In the genomic region with DNA sequence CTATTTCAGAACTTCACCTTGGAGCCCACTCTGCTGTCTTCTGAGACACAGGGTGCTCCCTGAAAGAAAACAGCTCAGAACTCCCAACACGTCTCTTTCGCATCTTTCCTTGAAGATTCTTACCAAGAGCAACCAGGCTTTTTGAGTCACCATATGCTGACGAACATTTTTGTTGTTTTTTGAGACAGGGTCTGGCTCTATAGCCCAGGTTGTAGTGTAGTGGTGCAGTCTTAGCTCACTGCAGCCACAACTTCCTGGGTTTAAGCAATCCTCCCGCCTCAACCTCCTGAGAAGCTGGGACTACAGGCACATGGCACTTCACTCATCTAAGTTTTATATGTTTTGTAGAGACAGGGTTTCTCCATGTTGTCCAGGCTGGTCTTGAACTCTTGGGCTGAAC, we compare ENCODE assay signal across 1 cellular context.
A peak's percentile ranks its signal among the peaks of the same experiment; 100 is the strongest.
TF ChIP-seq lines count a peak whose summit lies in the region.

No MANE protein-coding gene starts in this region.

TF ChIP-seq in K562, 482 proteins besides CTCF, POLR2A, EP300 and RAD21 (continued from another document):
- TF ChIP-seq, protein P1, sequence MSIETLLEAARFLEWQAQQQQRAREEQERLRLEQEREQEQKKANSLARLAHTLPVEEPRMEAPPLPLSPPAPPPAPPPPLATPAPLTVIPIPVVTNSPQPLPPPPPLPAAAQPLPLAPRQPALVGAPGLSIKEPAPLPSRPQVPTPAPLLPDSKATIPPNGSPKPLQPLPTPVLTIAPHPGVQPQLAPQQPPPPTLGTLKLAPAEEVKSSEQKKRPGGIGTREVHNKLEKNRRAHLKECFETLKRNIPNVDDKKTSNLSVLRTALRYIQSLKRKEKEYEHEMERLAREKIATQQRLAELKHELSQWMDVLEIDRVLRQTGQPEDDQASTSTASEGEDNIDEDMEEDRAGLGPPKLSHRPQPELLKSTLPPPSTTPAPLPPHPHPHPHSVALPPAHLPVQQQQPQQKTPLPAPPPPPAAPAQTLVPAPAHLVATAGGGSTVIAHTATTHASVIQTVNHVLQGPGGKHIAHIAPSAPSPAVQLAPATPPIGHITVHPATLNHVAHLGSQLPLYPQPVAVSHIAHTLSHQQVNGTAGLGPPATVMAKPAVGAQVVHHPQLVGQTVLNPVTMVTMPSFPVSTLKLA (conservative IDR thresholded peaks at IDR 0.05): no peak
- no peak for TF ChIP-seq ZNF133 (CRISPR knock-in tag; IDR thresholded peaks at IDR 0.05)
- TF ChIP-seq BMI1 (IDR thresholded peaks at IDR 0.05; ENCODE audit: low read length): no peak
- TF ChIP-seq POU5F1 (IDR thresholded peaks at IDR 0.05; ENCODE audit: borderline replicate concordance, low read depth, low read length, partially characterized antibody): no peak
- TF ChIP-seq, protein P2, sequence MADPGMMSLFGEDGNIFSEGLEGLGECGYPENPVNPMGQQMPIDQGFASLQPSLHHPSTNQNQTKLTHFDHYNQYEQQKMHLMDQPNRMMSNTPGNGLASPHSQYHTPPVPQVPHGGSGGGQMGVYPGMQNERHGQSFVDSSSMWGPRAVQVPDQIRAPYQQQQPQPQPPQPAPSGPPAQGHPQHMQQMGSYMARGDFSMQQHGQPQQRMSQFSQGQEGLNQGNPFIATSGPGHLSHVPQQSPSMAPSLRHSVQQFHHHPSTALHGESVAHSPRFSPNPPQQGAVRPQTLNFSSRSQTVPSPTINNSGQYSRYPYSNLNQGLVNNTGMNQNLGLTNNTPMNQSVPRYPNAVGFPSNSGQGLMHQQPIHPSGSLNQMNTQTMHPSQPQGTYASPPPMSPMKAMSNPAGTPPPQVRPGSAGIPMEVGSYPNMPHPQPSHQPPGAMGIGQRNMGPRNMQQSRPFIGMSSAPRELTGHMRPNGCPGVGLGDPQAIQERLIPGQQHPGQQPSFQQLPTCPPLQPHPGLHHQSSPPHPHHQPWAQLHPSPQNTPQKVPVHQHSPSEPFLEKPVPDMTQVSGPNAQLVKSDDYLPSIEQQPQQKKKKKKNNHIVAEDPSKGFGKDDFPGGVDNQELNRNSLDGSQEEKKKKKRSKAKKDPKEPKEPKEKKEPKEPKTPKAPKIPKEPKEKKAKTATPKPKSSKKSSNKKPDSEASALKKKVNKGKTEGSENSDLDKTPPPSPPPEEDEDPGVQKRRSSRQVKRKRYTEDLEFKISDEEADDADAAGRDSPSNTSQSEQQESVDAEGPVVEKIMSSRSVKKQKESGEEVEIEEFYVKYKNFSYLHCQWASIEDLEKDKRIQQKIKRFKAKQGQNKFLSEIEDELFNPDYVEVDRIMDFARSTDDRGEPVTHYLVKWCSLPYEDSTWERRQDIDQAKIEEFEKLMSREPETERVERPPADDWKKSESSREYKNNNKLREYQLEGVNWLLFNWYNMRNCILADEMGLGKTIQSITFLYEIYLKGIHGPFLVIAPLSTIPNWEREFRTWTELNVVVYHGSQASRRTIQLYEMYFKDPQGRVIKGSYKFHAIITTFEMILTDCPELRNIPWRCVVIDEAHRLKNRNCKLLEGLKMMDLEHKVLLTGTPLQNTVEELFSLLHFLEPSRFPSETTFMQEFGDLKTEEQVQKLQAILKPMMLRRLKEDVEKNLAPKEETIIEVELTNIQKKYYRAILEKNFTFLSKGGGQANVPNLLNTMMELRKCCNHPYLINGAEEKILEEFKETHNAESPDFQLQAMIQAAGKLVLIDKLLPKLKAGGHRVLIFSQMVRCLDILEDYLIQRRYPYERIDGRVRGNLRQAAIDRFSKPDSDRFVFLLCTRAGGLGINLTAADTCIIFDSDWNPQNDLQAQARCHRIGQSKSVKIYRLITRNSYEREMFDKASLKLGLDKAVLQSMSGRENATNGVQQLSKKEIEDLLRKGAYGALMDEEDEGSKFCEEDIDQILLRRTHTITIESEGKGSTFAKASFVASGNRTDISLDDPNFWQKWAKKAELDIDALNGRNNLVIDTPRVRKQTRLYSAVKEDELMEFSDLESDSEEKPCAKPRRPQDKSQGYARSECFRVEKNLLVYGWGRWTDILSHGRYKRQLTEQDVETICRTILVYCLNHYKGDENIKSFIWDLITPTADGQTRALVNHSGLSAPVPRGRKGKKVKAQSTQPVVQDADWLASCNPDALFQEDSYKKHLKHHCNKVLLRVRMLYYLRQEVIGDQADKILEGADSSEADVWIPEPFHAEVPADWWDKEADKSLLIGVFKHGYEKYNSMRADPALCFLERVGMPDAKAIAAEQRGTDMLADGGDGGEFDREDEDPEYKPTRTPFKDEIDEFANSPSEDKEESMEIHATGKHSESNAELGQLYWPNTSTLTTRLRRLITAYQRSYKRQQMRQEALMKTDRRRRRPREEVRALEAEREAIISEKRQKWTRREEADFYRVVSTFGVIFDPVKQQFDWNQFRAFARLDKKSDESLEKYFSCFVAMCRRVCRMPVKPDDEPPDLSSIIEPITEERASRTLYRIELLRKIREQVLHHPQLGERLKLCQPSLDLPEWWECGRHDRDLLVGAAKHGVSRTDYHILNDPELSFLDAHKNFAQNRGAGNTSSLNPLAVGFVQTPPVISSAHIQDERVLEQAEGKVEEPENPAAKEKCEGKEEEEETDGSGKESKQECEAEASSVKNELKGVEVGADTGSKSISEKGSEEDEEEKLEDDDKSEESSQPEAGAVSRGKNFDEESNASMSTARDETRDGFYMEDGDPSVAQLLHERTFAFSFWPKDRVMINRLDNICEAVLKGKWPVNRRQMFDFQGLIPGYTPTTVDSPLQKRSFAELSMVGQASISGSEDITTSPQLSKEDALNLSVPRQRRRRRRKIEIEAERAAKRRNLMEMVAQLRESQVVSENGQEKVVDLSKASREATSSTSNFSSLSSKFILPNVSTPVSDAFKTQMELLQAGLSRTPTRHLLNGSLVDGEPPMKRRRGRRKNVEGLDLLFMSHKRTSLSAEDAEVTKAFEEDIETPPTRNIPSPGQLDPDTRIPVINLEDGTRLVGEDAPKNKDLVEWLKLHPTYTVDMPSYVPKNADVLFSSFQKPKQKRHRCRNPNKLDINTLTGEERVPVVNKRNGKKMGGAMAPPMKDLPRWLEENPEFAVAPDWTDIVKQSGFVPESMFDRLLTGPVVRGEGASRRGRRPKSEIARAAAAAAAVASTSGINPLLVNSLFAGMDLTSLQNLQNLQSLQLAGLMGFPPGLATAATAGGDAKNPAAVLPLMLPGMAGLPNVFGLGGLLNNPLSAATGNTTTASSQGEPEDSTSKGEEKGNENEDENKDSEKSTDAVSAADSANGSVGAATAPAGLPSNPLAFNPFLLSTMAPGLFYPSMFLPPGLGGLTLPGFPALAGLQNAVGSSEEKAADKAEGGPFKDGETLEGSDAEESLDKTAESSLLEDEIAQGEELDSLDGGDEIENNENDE (IDR thresholded peaks at IDR 0.05; ENCODE audit: low read depth, low read length): no peak
- no peak for TF ChIP-seq HMG20A (CRISPR knock-in tag; conservative IDR thresholded peaks at IDR 0.05)
- TF ChIP-seq PML (IDR thresholded peaks at IDR 0.05; ENCODE audit: low read length): no peak
- TF ChIP-seq FOSL1 (tag; conservative IDR thresholded peaks at IDR 0.05): 0 out of 2 replicates have a peak, but pooled peaks have one; percentile 6
- TF ChIP-seq, protein P3, sequence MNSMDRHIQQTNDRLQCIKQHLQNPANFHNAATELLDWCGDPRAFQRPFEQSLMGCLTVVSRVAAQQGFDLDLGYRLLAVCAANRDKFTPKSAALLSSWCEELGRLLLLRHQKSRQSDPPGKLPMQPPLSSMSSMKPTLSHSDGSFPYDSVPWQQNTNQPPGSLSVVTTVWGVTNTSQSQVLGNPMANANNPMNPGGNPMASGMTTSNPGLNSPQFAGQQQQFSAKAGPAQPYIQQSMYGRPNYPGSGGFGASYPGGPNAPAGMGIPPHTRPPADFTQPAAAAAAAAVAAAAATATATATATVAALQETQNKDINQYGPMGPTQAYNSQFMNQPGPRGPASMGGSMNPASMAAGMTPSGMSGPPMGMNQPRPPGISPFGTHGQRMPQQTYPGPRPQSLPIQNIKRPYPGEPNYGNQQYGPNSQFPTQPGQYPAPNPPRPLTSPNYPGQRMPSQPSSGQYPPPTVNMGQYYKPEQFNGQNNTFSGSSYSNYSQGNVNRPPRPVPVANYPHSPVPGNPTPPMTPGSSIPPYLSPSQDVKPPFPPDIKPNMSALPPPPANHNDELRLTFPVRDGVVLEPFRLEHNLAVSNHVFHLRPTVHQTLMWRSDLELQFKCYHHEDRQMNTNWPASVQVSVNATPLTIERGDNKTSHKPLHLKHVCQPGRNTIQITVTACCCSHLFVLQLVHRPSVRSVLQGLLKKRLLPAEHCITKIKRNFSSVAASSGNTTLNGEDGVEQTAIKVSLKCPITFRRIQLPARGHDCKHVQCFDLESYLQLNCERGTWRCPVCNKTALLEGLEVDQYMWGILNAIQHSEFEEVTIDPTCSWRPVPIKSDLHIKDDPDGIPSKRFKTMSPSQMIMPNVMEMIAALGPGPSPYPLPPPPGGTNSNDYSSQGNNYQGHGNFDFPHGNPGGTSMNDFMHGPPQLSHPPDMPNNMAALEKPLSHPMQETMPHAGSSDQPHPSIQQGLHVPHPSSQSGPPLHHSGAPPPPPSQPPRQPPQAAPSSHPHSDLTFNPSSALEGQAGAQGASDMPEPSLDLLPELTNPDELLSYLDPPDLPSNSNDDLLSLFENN (IDR thresholded peaks at IDR 0.05; ENCODE audit: low read depth in 2 of 2, low read length in 2 of 2): 0 out of 4 replicates have a peak, but pooled peaks of 1 of the 2 experiments have one; percentile 27
- no peak for TF ChIP-seq MTF1 (CRISPR knock-in tag; IDR thresholded peaks at IDR 0.05; ENCODE audit: borderline replicate concordance)
- TF ChIP-seq LCOR (CRISPR knock-in tag; IDR thresholded peaks at IDR 0.05): no peak
- 0 out of 2 replicates have a peak, but pooled peaks have one; percentile 29 for TF ChIP-seq ZNF121 (CRISPR knock-in tag; conservative IDR thresholded peaks at IDR 0.05)
- TF ChIP-seq, protein P4, sequence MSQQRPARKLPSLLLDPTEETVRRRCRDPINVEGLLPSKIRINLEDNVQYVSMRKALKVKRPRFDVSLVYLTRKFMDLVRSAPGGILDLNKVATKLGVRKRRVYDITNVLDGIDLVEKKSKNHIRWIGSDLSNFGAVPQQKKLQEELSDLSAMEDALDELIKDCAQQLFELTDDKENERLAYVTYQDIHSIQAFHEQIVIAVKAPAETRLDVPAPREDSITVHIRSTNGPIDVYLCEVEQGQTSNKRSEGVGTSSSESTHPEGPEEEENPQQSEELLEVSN (IDR thresholded peaks at IDR 0.05; ENCODE audit: borderline replicate concordance in 1 of 2, extremely low read depth in 1 of 2, insufficient read depth in 1 of 2, insufficient read length in 1 of 2, low read depth in 1 of 2, low read length in 1 of 2, poor library complexity in 1 of 2, severe bottlenecking in 1 of 2): peak in 1 of 2 experiments; percentile 35
- 0 out of 2 replicates have a peak, but pooled peaks have one; percentile 28 for TF ChIP-seq STAG1 (CRISPR knock-in tag; IDR thresholded peaks at IDR 0.05; ENCODE audit: borderline replicate concordance)
- TF ChIP-seq, protein P5, sequence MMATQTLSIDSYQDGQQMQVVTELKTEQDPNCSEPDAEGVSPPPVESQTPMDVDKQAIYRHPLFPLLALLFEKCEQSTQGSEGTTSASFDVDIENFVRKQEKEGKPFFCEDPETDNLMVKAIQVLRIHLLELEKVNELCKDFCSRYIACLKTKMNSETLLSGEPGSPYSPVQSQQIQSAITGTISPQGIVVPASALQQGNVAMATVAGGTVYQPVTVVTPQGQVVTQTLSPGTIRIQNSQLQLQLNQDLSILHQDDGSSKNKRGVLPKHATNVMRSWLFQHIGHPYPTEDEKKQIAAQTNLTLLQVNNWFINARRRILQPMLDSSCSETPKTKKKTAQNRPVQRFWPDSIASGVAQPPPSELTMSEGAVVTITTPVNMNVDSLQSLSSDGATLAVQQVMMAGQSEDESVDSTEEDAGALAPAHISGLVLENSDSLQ (IDR thresholded peaks at IDR 0.05): no peak
- no peak for TF ChIP-seq BRF1 (IDR thresholded peaks at IDR 0.05; ENCODE audit: borderline replicate concordance, extremely low read depth, insufficient read length)
- TF ChIP-seq BACH1 (tag; IDR thresholded peaks at IDR 0.05): 0 out of 2 replicates have a peak, but pooled peaks have one; percentile 4
- 0 out of 2 replicates have a peak, but pooled peaks have one; percentile 2 for TF ChIP-seq MXI1 (IDR thresholded peaks at IDR 0.05; ENCODE audit: low read depth, low read length)
- no peak for TF ChIP-seq NBN (IDR thresholded peaks at IDR 0.05; ENCODE audit: low read depth)
- TF ChIP-seq CEBPG (CRISPR knock-in tag; IDR thresholded peaks at IDR 0.05): no peak
- TF ChIP-seq CEBPG (tag; conservative IDR thresholded peaks at IDR 0.05 in 1 of 2, IDR thresholded peaks at IDR 0.05 in 1 of 2): peak in 1 of 2 experiments; percentile 41; a peak in 2 of 4 replicates
- no peak for TF ChIP-seq RHOXF2B (CRISPR knock-in tag; conservative IDR thresholded peaks at IDR 0.05)
TF ChIP-seq in K562: peak in this region for 8.
